In the genomic region with DNA sequence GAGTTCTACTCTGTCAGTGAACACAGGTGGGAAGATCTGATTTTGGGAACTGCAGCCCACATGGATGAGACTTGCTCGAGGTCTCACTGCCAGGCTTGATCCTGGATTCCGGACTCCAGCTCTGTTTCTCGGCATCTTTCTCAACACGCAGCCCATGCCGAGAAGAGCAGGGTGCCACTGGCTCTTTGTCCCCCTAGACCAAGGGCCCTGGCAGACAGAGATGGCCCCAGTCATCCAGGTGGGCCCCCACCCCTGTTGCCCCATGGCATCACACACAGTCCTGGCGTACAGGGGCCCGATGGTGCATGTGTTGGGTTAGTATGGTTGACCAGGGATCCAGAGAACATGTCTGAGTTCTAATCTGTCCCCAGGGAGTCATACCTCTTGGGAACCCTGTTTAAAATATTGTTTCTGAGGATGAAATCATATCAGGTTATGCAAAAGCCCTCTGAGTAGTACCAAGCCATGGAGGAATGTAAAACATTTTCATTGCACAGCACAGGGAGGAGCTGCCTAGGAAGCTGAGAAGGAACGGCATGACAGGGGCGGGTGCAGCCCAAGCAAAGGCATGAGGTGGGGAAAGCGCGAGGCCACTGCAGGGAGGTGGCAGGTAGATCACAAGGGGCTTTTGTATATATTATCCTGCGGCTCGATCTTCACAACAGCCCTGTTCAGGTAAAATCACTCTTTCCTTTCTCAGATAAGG, we compare ENCODE assay signal across 22 cellular contexts.
"Had no signal": no experiment of that assay in that cellular context is flagged by ENCODE, and none has a peak within 500 bp of the region (broad histone marks: within the 10 kb centered on the region; RNA-seq: fewer than 3 reads in every experiment).

No MANE protein-coding gene starts in this region.

- H3K4me3 ChIP-seq: gastroesophageal sphincter, heart right ventricle, lung, pancreas, SK-N-MC, upper lobe of left lung had no signal

- H3K4me3 Mint-ChIP-seq: activated CD8-positive, alpha-beta T cell treated with anti-CD3 and anti-CD28 coated beads for 36 hours; activated naive CD8-positive, alpha-beta T cell treated with anti-CD3 and anti-CD28 coated beads for 36 hours; effector memory CD8-positive, alpha-beta T cell; neural crest cell; T-helper 1 cell treated with Interleukin-12 subunit alpha and Interleukin-12 subunit beta and Interleukin-4 antibody, amounts not matched to agents 30 μg/mL and 1 μg/mL, for 36 hours had no signal

- ATAC-seq: activated CD8-positive, alpha-beta T cell treated with anti-CD3 and anti-CD28 coated beads for 36 hours; effector memory CD8-positive, alpha-beta T cell; gastroesophageal sphincter; heart right ventricle; left colon had no signal

- H3K36me3 Mint-ChIP-seq: activated naive CD8-positive, alpha-beta T cell treated with anti-CD3 and anti-CD28 coated beads for 36 hours had no signal

- H3K27ac ChIP-seq: epithelial cell of prostate, gastroesophageal sphincter, heart right ventricle, pancreas, SK-N-MC, upper lobe of left lung had no signal

- H3K9me3 ChIP-seq: gastroesophageal sphincter, heart right ventricle, pancreas, upper lobe of left lung had no signal

- FAIRE-seq: pancreas had no signal

- H3K27me3 ChIP-seq: pancreas, upper lobe of left lung had no signal

- H3K36me3 ChIP-seq: gastroesophageal sphincter, heart right ventricle, pancreas, upper lobe of left lung had no signal

- H3K4me1 ChIP-seq: pancreas had no signal

- H3K9me3 Mint-ChIP-seq: activated CD8-positive, alpha-beta T cell treated with anti-CD3 and anti-CD28 coated beads for 36 hours; activated naive CD8-positive, alpha-beta T cell treated with anti-CD3 and anti-CD28 coated beads for 36 hours; effector memory CD8-positive, alpha-beta T cell; neural crest cell; T-helper 1 cell treated with Interleukin-12 subunit alpha and Interleukin-12 subunit beta and Interleukin-4 antibody, amounts not matched to agents 30 μg/mL and 1 μg/mL, for 36 hours had no signal

- DNase-seq: activated CD4-positive, alpha-beta T cell treated with anti-CD3 and anti-CD28 coated beads for 4 hours; activated CD8-positive, alpha-beta memory T cell treated with anti-CD3 and anti-CD28 coated beads, Interleukin-2, amount 50 U/mL, for 4 hours; activated CD8-positive, alpha-beta T cell treated with anti-CD3 and anti-CD28 coated beads for 36 hours; activated gamma-delta T cell treated with Interleukin-2 at 50 U/mL for 16 hours; activated naive CD8-positive, alpha-beta T cell treated with anti-CD3 and anti-CD28 coated beads for 36 hours; anterior cingulate cortex; cerebellar nuclear complex; dermis blood vessel endothelial cell; effector memory CD8-positive, alpha-beta T cell; heart right ventricle; left colon; midbrain; pancreas; stimulated activated naive CD4-positive, alpha-beta T cell treated with Interleukin-2 at 50 U/mL for 16 hours; substantia nigra; upper lobe of left lung had no signal

- H3K27ac Mint-ChIP-seq: activated CD8-positive, alpha-beta T cell treated with anti-CD3 and anti-CD28 coated beads for 36 hours; activated naive CD8-positive, alpha-beta T cell treated with anti-CD3 and anti-CD28 coated beads for 36 hours; T-helper 1 cell treated with Interleukin-12 subunit alpha and Interleukin-12 subunit beta and Interleukin-4 antibody, amounts not matched to agents 30 μg/mL and 1 μg/mL, for 36 hours had no signal
